ENCODE assay signal across 10 cellular contexts in the genomic region with DNA sequence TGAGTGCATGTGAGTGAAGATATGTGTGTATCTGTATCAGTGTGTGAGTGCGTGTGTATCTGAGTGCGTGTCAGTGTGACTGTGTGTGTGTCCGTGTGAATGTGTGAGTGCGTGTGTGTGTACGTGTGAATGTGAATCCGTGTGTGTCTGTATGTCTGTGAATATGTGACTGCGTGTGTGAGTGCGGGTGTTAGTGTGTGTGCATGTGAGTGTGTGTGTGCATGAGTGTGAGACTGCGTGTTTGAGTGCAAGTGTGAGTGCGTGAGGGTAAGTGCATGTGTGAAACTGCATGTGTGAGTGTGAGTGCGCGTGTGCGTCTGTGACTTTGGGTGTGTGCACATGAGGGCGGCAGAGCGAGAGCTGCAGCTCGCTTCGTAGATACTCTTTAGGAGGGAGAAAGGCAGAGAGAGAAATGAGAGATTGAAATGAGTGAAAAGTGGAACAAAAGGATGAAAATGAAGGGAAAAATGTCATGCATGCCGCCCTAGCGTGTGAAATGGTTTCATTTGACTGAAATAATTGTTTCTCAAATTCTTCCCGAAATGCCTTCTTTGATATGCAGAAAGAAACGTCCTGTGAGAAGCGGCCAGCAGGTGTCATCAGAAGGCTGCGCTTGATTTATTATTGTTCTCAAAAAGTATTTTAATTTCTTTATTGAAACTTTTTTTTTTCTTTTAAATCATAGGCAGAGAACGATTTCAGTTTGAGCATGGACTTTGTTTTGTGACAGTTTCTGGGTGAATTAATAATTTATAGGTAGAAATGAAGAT. TPM values are rescaled to one million over a fixed set of nuclear protein-coding genes. Genes with fewer than 3 reads are reported as not detected.
A peak's percentile ranks its signal among the peaks of the same experiment; 100 is the strongest.
DNase-seq lines count a peak whose midpoint lies in the region; ATAC-seq and TF ChIP-seq lines count a peak whose summit lies in the region.
"Had no signal": no experiment of that assay in that cellular context is flagged by ENCODE, and none has a peak within 500 bp of the region (broad histone marks: within the 10 kb centered on the region; RNA-seq: fewer than 3 reads in every experiment).

No MANE protein-coding gene starts in this region.

- BruUV-seq in PC-9 (replicated peaks; lab: Mats Ljungman, UMichigan) = no TSS peak

- H3K79me2 ChIP-seq in PC-9 (ENCODE audit: low read depth) = no peaks in the 10 kb centered on the region

- peaks cover 6% of the 10 kb centered on the region; the same call in 1 of the 2 replicates for H4K20me1 ChIP-seq in PC-9 (ENCODE audit: insufficient read depth)

- TF ChIP-seq POLR2A in esophagus squamous epithelium (IDR thresholded peaks at IDR 0.05) (no peak), tibial nerve (IDR thresholded peaks at IDR 0.05) (no peak)

- H3F3A ChIP-seq in PC-9 (ENCODE audit: insufficient read depth, low read depth) = no peaks in the 10 kb centered on the region

- H3K27ac ChIP-seq in left ventricle myocardium inferior (replicated peaks) (no peak overlapping the region), PC-9 (no peak overlapping the region), esophagus squamous epithelium (no peak overlapping the region), tibial nerve (no peak overlapping the region)

- WGBS in esophagus squamous epithelium, 2 donors = 68 to 71% methylated on average over 24 of the region's 24 CpGs
- WGBS in tibial nerve, 2 donors = 65% methylated on average over 24 of the region's 24 CpGs

- ATAC-seq in left cardiac atrium (no peak), HG02852 (IDR thresholded peaks at IDR 0.05; ENCODE audit: unreplicated experiment) (no peak)

- H3K4me3 ChIP-seq in left ventricle myocardium inferior (no peak overlapping the region), PC-9 (no peak overlapping the region), esophagus squamous epithelium (no peak overlapping the region), tibial nerve (no peak overlapping the region)

- peak; percentile 60 for TF ChIP-seq CTCF in left ventricle myocardium inferior (IDR thresholded peaks at IDR 0.05; ENCODE audit: borderline replicate concordance)
- peak; percentile 69 for TF ChIP-seq CTCF in PC-9 (conservative IDR thresholded peaks at IDR 0.05)
- TF ChIP-seq CTCF in esophagus squamous epithelium (IDR thresholded peaks at IDR 0.05) = peak in 4 of 6 experiments; percentile 23 to 42 (median 33)
- TF ChIP-seq CTCF in tibial nerve (IDR thresholded peaks at IDR 0.05) = peak in 4 of 5 experiments; percentile 16 to 34 (median 22)

- H3K36me3 ChIP-seq in left ventricle myocardium inferior = no peaks in the 10 kb centered on the region
- no peaks in the 10 kb centered on the region for H3K36me3 ChIP-seq in PC-9 (ENCODE audit: low read depth)
- H3K36me3 ChIP-seq in esophagus squamous epithelium = no peaks in the 10 kb centered on the region
- no peaks in the 10 kb centered on the region for H3K36me3 ChIP-seq in tibial nerve

- H3K4me2 ChIP-seq in PC-9 = no peak overlapping the region

- DNase-seq in left ventricle myocardium inferior (no peak), left cardiac atrium (no peak), PC-9 (peak in 1 of 2 experiments; percentile 8), esophagus squamous epithelium (lab: John Stamatoyannopoulos, UW) (no peak), tibial nerve (ENCODE audit: low spot score in 2 of 2) (no peak), MV-4-11 (lab: John Stamatoyannopoulos, UW) (no peak), NCI-H446 treated with DMSO at 0.1 percent for 48 hours (lab: John Stamatoyannopoulos, UW) (no peak)
- DNase-seq: naive B cell, NCI-H2171 treated with DMSO at 0.1 percent for 48 hours had no signal

- POLR2A ChIA-PET in PC-9 (lab: Charles Lee; ENCODE audit: unreplicated experiment) = no interaction called here

- H3K9me3 ChIP-seq in left ventricle myocardium inferior (replicated peaks) = no peaks in the 10 kb centered on the region
- H3K9me3 ChIP-seq in PC-9 (ENCODE audit: insufficient read depth, low read depth) = no peaks in the 10 kb centered on the region
- H3K9me3 ChIP-seq in esophagus squamous epithelium = no peaks in the 10 kb centered on the region
- no peaks in the 10 kb centered on the region for H3K9me3 ChIP-seq in tibial nerve

- no peaks in the 10 kb centered on the region for H3K9me2 ChIP-seq in PC-9 (ENCODE audit: insufficient read depth)

- no peaks in the 10 kb centered on the region for H3K27me3 ChIP-seq in left ventricle myocardium inferior (ENCODE audit: low read depth)
- no peaks in the 10 kb centered on the region for H3K27me3 ChIP-seq in PC-9 (ENCODE audit: insufficient read depth, low read depth)
- H3K27me3 ChIP-seq in esophagus squamous epithelium = no peaks in the 10 kb centered on the region
- H3K27me3 ChIP-seq in tibial nerve = no peaks in the 10 kb centered on the region

- intact Hi-C loops in left ventricle myocardium inferior (cut with micrococcal nuclease) (no loop called here), left cardiac atrium (cut with DNase I) (no loop called here), PC-9 (cut with micrococcal nuclease; ENCODE audit: unreplicated experiment) (no loop called here), esophagus squamous epithelium (cut with DNase I) (no loop called here)

- no peak overlapping the region for H2AFZ ChIP-seq in PC-9

- H3K4me1 ChIP-seq in left ventricle myocardium inferior (peaks cover 14% of the 10 kb centered on the region), PC-9 (replicated peaks; ENCODE audit: insufficient read depth) (no peaks in the 10 kb centered on the region), esophagus squamous epithelium (no peaks in the 10 kb centered on the region), tibial nerve (peaks cover 0 to 4% (median 0%) of the 10 kb centered on the region in 4 donors)

- no peak for TF ChIP-seq EP300 in tibial nerve (IDR thresholded peaks at IDR 0.05)

- CTCF ChIA-PET in PC-9 (lab: Charles Lee) = interaction anchor here (0.7 kb wide), 2 partner anchors 495 to 540 kb away, joined by 3 read pairs; no protein-coding TSS in a partner anchor

RNA-seq across cellular contexts. Expression of a gene that starts 25.6 kb away (rescaled TPM):
- total RNA-seq in left ventricle myocardium inferior = 10.6 TPM
- total RNA-seq in left cardiac atrium = 10 to 100 TPM; 10.1 to 10.6 TPM
- total RNA-seq in PC-9 (2021) = 8.7 and 13.4 TPM in 2 replicates
- total RNA-seq in esophagus squamous epithelium = 10 to 100 TPM in 2 of 4 donors, 1 to 10 TPM in 2; 6.4 to 21.2 (median 13.1) TPM
- total RNA-seq in tibial nerve = 10 to 100 TPM; 18.6 to 22.8 (median 19.6) TPM
